In genomic region chr9:135962696-135963307, GRCh38 we compare ENCODE assay signal across 12 cellular contexts. TPM values are rescaled to one million over a fixed set of nuclear protein-coding genes. Genes with fewer than 3 reads are reported as not detected.
A peak's percentile ranks its signal among the peaks of the same experiment; 100 is the strongest.
DNase-seq lines count a peak whose midpoint lies in the region; ATAC-seq and TF ChIP-seq lines count a peak whose summit lies in the region.
"Had no signal": no experiment of that assay in that cellular context is flagged by ENCODE, and none has a peak within 500 bp of the region (broad histone marks: within the 10 kb centered on the region; RNA-seq: fewer than 3 reads in every experiment).

No MANE protein-coding gene starts in this region.

- H3K36me3 ChIP-seq in BLaER1: peaks cover 8% of the 10 kb centered on the region; the same call in 1 of the 2 replicates
- no peaks in the 10 kb centered on the region for H3K36me3 ChIP-seq in CD8-positive, alpha-beta T cell (ENCODE audit: insufficient read depth, low read length)
- no peaks in the 10 kb centered on the region for H3K36me3 ChIP-seq in osteoblast (ENCODE audit: insufficient read depth, low read length)

- H3K4me2 ChIP-seq in BLaER1 (peak overlapping the region; percentile 75), osteoblast (ENCODE audit: insufficient read depth, low read length) (no peak overlapping the region)

- no peak overlapping the region for H3K9ac ChIP-seq in BLaER1

- H3K9me3 ChIP-seq in BLaER1 (no peaks in the 10 kb centered on the region), osteoblast (ENCODE audit: low read depth, low read length) (no peaks in the 10 kb centered on the region)
- no peaks in the 10 kb centered on the region for H3K9me3 ChIP-seq in CD8-positive, alpha-beta T cell (ENCODE audit: low read length)

- H2AFZ ChIP-seq in osteoblast (ENCODE audit: low read length): no peak overlapping the region

- H3K27ac Mint-ChIP-seq in CD8-positive, alpha-beta T cell: no peak overlapping the region
- H3K27ac Mint-ChIP-seq in brain: peak overlapping the region in 2 of 5 experiments; percentile 7 to 11

- peaks cover 2% of the 10 kb centered on the region for H3K27me3 Mint-ChIP-seq in CD8-positive, alpha-beta T cell (ENCODE audit: low read depth)
- peaks cover 15% of the 10 kb centered on the region for H3K27me3 Mint-ChIP-seq in brain

- H3K4me3 Mint-ChIP-seq in CD8-positive, alpha-beta T cell: peak overlapping the region; percentile 4
- H3K4me3 Mint-ChIP-seq in brain: peak overlapping the region; percentile 73 to 93 (median 87)

- peaks cover 36% of the 10 kb centered on the region for H3K4me1 Mint-ChIP-seq in CD8-positive, alpha-beta T cell (ENCODE audit: low read depth)
- peaks cover 41% of the 10 kb centered on the region for H3K4me1 Mint-ChIP-seq in brain

- no peaks in the 10 kb centered on the region for H3K36me3 Mint-ChIP-seq in CD8-positive, alpha-beta T cell
- no peaks in the 10 kb centered on the region for H3K36me3 Mint-ChIP-seq in brain
- H3K36me3 Mint-ChIP-seq: naive B cell had no signal

- H3K27ac ChIP-seq in BLaER1 (no peak overlapping the region), osteoblast (ENCODE audit: low read depth, low read length) (no peak overlapping the region)
- no peak overlapping the region for H3K27ac ChIP-seq in CD8-positive, alpha-beta T cell (ENCODE audit: low read depth, low read length)

- no peak for TF ChIP-seq CTCF in CD8-positive, alpha-beta T cell (IDR thresholded peaks at IDR 0.05)
- TF ChIP-seq CTCF in brain (conservative IDR thresholded peaks at IDR 0.05) (no peak), osteoblast (IDR thresholded peaks at IDR 0.05; ENCODE audit: extremely low read depth, low read depth, low read length) (no peak)

- CTCF ChIA-PET in CD8-positive, alpha-beta T cell (lab: Charles Lee): interaction anchor here (1.4 kb wide), 1 partner anchor 160 kb away, joined by 5 read pairs; no protein-coding TSS in a partner anchor

- H3K4me1 ChIP-seq in BLaER1 (peaks cover 88% of the 10 kb centered on the region), osteoblast (ENCODE audit: insufficient read depth, low read length) (peaks cover 9% of the 10 kb centered on the region)
- H3K4me1 ChIP-seq in CD8-positive, alpha-beta T cell (ENCODE audit: insufficient read depth, low read length): peaks cover 24% of the 10 kb centered on the region

- DNase-seq in CD8-positive, alpha-beta T cell: no peak
- DNase-seq in NOMO-1 (lab: John Stamatoyannopoulos, UW; ENCODE audit: unreplicated experiment in 2 of 2) (peak; percentile 44 to 79), osteoblast (ENCODE audit: insufficient read length, low spot score, missing footprints) (no peak), NCI-H1694 (lab: John Stamatoyannopoulos, UW) (no peak), posterior vena cava (ENCODE audit: low spot score) (no peak)
- no peak for DNase-seq in stimulated activated CD8-positive, alpha-beta memory T cell treated with anti-CD3 and anti-CD28 coated beads, Interleukin-4, amount 100 ng/mL, for 48 hours
- DNase-seq: dermis blood vessel endothelial cell, naive B cell, NCI-H2029 treated with DMSO at 0.1 percent for 48 hours, SHP77 treated with DMSO at 0.1 percent for 48 hours had no signal

- H3K4me3 ChIP-seq in BLaER1: no peak overlapping the region
- no peak overlapping the region for H3K4me3 ChIP-seq in CD8-positive, alpha-beta T cell (ENCODE audit: low read depth, low read length)
- no peak overlapping the region for H3K4me3 ChIP-seq in osteoblast (ENCODE audit: insufficient read depth, low read length)

- intact Hi-C loops in CD8-positive, alpha-beta T cell (cut with DNase I, micrococcal nuclease): loop anchor here in 1 of 2 experiments (5.0 to 10.0 kb wide), 7 partner anchors 76 to 1896 kb away; partner anchors contain the start of genes BRD3, EXD3, NOXA1 and RNU6ATAC
- intact Hi-C loops in posterior vena cava (cut with DNase I): no loop called here

- H3K9me3 Mint-ChIP-seq in CD8-positive, alpha-beta T cell: no peaks in the 10 kb centered on the region
- peaks cover 0 to 5% (median 0%) of the 10 kb centered on the region in 5 experiments for H3K9me3 Mint-ChIP-seq in brain
- H3K9me3 Mint-ChIP-seq: naive B cell had no signal

- H3K27me3 ChIP-seq in BLaER1 (no peaks in the 10 kb centered on the region), osteoblast (ENCODE audit: insufficient read depth, low read length) (peaks cover 6% of the 10 kb centered on the region)
- no peaks in the 10 kb centered on the region for H3K27me3 ChIP-seq in CD8-positive, alpha-beta T cell (ENCODE audit: insufficient read depth, low read length)

- no peak for ATAC-seq in CD8-positive, alpha-beta T cell

- peaks cover 26% of the 10 kb centered on the region for H3K79me2 ChIP-seq in osteoblast (ENCODE audit: insufficient read depth, low read length)

- POLR2A ChIA-PET in CD8-positive, alpha-beta T cell (lab: Charles Lee): no interaction called here

- H4K20me1 ChIP-seq in BLaER1: peaks cover 29% of the 10 kb centered on the region
- H4K20me1 ChIP-seq in osteoblast (ENCODE audit: insufficient read depth, low read length): peaks cover 20% of the 10 kb centered on the region

RNA-seq across cellular contexts. Expression of gene UBAC1, which starts 1.6 kb away (rescaled TPM):
- 10 to 100 TPM; 18.5 to 22.0 TPM for total RNA-seq in CD8-positive, alpha-beta T cell
- polyA plus RNA-seq in brain (ENCODE audit: insufficient read depth, low read depth, low replicate concordance): 80.4 TPM
- total RNA-seq in osteoblast (29.0 and 32.1 TPM in 2 replicates), posterior vena cava (10 to 100 TPM; 32.7 to 34.1 TPM)

RNA-seq across cellular contexts. Expression of gene CAMSAP1, which starts 55.5 kb away (rescaled TPM):
- 10 to 100 TPM; 16.4 to 20.8 TPM for total RNA-seq in CD8-positive, alpha-beta T cell
- polyA plus RNA-seq in brain (ENCODE audit: insufficient read depth, low read depth, low replicate concordance): 44.7 TPM
- total RNA-seq in osteoblast (22.1 and 26.1 TPM in 2 replicates), posterior vena cava (10 to 100 TPM; 20.8 to 24.1 TPM)

Comparison
In these comparisons a context has a peak if more than half of its experiments do, and no peak if none do; other contexts are left out.
1. DNase-seq: peak in NOMO-1 (2 of 2); none in CD8-positive, alpha-beta T cell (0 of 7), osteoblast (single experiment), NCI-H1694 (single experiment), stimulated activated CD8-positive, alpha-beta memory T cell treated with anti-CD3 and anti-CD28 coated beads, Interleukin-4, amount 100 ng/mL, for 48 hours (single experiment) and posterior vena cava (single experiment).